Comparison of ENCODE assay signal across 8 cellular contexts in genomic region chr17:80991645-80992076, GRCh38.
DNase-seq lines count a peak whose midpoint lies in the region; ATAC-seq and TF ChIP-seq lines count a peak whose summit lies in the region.

Gene CHMP6 (plus strand): TSS chr17:80991841. CDS start chr17:80991919, 78 bp downstream.

- peaks cover 5% of the 10 kb centered on the region for H3K36me3 ChIP-seq in DOHH2 (ENCODE audit: control insufficient read depth, low read length)
- H3K36me3 ChIP-seq in NT2/D1 (ENCODE audit: insufficient read depth, insufficient read length, low read length), result peaks cover 21% of the 10 kb centered on the region

- peaks cover 30% of the 10 kb centered on the region for H3K4me1 ChIP-seq in DOHH2 (ENCODE audit: control insufficient read depth, low read length)
- H3K4me1 ChIP-seq in NT2/D1 (ENCODE audit: insufficient read depth, insufficient read length), result peaks cover 10% of the 10 kb centered on the region

- no peaks in the 10 kb centered on the region for H3K9me2 ChIP-seq in DOHH2 (replicated peaks; ENCODE audit: control insufficient read depth, low read length)

- H3K79me2 ChIP-seq in DOHH2 (ENCODE audit: control insufficient read depth, low read length), result peaks cover 15% of the 10 kb centered on the region

- peak; percentile 53 for ATAC-seq in HG02588 (IDR thresholded peaks at IDR 0.05; ENCODE audit: unreplicated experiment)
- ATAC-seq in GM21786 (IDR thresholded peaks at IDR 0.05; ENCODE audit: unreplicated experiment), result no peak

- no peaks in the 10 kb centered on the region for H4K20me1 ChIP-seq in DOHH2 (ENCODE audit: control insufficient read depth, insufficient read depth, low read depth, low read length)

- DNase-seq in NT2/D1 (ENCODE audit: low read depth, low spot score) (peak; percentile 65), activated T-cell treated with anti-CD3 and anti-CD28 coated beads for 24 hours (ENCODE audit: low read depth) (peak; percentile 59), epithelial cell of esophagus (ENCODE audit: low read depth) (peak; percentile 77), middle frontal gyrus (ENCODE audit: extremely low spot score, low spot score) (peak; percentile 52)
- peak; percentile 35 to 41 for DNase-seq in stimulated activated CD8-positive, alpha-beta memory T cell treated with anti-CD3 and anti-CD28 coated beads, Interleukin-2, amount 100 ng/mL, for 1 hour (ENCODE audit: low read depth in 2 of 2)

- peaks cover 30% of the 10 kb centered on the region for H3K27me3 ChIP-seq in DOHH2 (ENCODE audit: control insufficient read depth, low read length)
- H3K27me3 ChIP-seq in NT2/D1 (ENCODE audit: insufficient read depth, insufficient read length), result peaks cover 37% of the 10 kb centered on the region

- TF ChIP-seq CTCF in DOHH2 (IDR thresholded peaks at IDR 0.05; ENCODE audit: low read depth, low read length, poor library complexity, severe bottlenecking) (no peak), epithelial cell of esophagus (IDR thresholded peaks at IDR 0.05; ENCODE audit: insufficient read depth, low read depth, low read length, missing control alignments) (no peak)

- no peaks in the 10 kb centered on the region for H3F3A ChIP-seq in DOHH2 (ENCODE audit: control insufficient read depth, insufficient read depth)

- H3K27ac ChIP-seq in DOHH2 (ENCODE audit: low read depth, low read length), result no peak within 1 kb of the TSS

- H3K4me3 ChIP-seq in DOHH2 (ENCODE audit: low read length) (peak within 1 kb of the TSS; percentile 82), NT2/D1 (ENCODE audit: insufficient read length, low read depth) (peak within 1 kb of the TSS; percentile 76), epithelial cell of esophagus (ENCODE audit: low read length) (peak within 1 kb of the TSS; percentile 69)

- peak within 1 kb of the TSS; percentile 82 for H3K9ac ChIP-seq in NT2/D1 (ENCODE audit: insufficient read length, low read depth)

- peak within 1 kb of the TSS; percentile 86 for H3K4me2 ChIP-seq in DOHH2 (ENCODE audit: low read length)

- no peaks in the 10 kb centered on the region for H3K9me3 ChIP-seq in DOHH2 (ENCODE audit: control insufficient read depth, insufficient read depth, low read length)
- H3K9me3 ChIP-seq in NT2/D1 (ENCODE audit: insufficient read depth, low read length), result no peaks in the 10 kb centered on the region; the same call in 1 of the 2 replicates
